37 cellular contexts compared by ENCODE assay signal in genomic region chr13:101939370-101939769, GRCh38.
"Had no signal": no experiment of that assay in that cellular context is flagged by ENCODE, and none has a peak within 500 bp of the region (broad histone marks: within the 10 kb centered on the region; RNA-seq: fewer than 3 reads in every experiment).

No MANE protein-coding gene starts in this region.

- H3K4me1 ChIP-seq: body of pancreas, breast epithelium had no signal

- H3K27ac ChIP-seq: adrenal gland, ascending aorta, body of pancreas, brain microvascular endothelial cell, breast epithelium, cardiac muscle cell had no signal

- H3K4me3 Mint-ChIP-seq: activated naive CD4-positive, alpha-beta T cell treated with anti-CD3 and anti-CD28 coated beads for 36 hours; activated naive CD4-positive, alpha-beta T cell treated with anti-CD3 and anti-CD28 coated beads, Interleukin-2, amount 10 ng/mL, durations not matched to agents 7 days and 5 days; activated naive CD4-positive, alpha-beta T cell treated with anti-CD3 and anti-CD28 coated beads, Interleukin-2, amount 50 U/mL, for 24 hours; activated naive CD8-positive, alpha-beta T cell; activated naive CD8-positive, alpha-beta T cell treated with anti-CD3 and anti-CD28 coated beads for 36 hours; activated naive CD8-positive, alpha-beta T cell treated with anti-CD3 and anti-CD28 coated beads, Interleukin-2, amount 10 ng/mL, durations not matched to agents 7 days and 5 days; activated naive CD8-positive, alpha-beta T cell treated with anti-CD3 and anti-CD28 coated beads, Interleukin-2, amount 50 U/mL, for 24 hours; activated T-cell treated with anti-CD3 and anti-CD28 coated beads, Interleukin-2, amount 50 U/mL, for 24 hours; activated T-cell treated with anti-CD3 and anti-CD28 coated beads, Interleukin-2, amount 50 U/mL, for 4 hours; activated T-cell treated with anti-CD3 and anti-CD28 coated beads, Interleukin-2, amount 50 U/mL, for 72 hours; activated T-helper 1 cell treated with anti-CD3 and anti-CD28 coated beads, Interleukin-12 subunit alpha, Interleukin-12 subunit beta, Interleukin-2, Interleukin-4 antibody, amounts not matched to agents 30 ng/mL and 10 ng/mL and 1 ng/mL, durations not matched to agents 14 hours and 24 hours and 36 hours; activated T-helper 17 cell treated with anti-CD3 and anti-CD28 coated beads, Interleukin-2, amount 50 U/mL, for 72 hours; brain; central memory CD8-positive, alpha-beta T cell had no signal

- H3K4me1 Mint-ChIP-seq: activated naive CD4-positive, alpha-beta T cell treated with anti-CD3 and anti-CD28 coated beads, Interleukin-2, amount 10 ng/mL, durations not matched to agents 7 days and 5 days; activated naive CD4-positive, alpha-beta T cell treated with anti-CD3 and anti-CD28 coated beads, Interleukin-2, amount 50 U/mL, for 24 hours; activated naive CD8-positive, alpha-beta T cell treated with anti-CD3 and anti-CD28 coated beads for 36 hours; activated naive CD8-positive, alpha-beta T cell treated with anti-CD3 and anti-CD28 coated beads, Interleukin-2, amount 10 ng/mL, durations not matched to agents 7 days and 5 days; activated naive CD8-positive, alpha-beta T cell treated with anti-CD3 and anti-CD28 coated beads, Interleukin-2, amount 50 U/mL, for 24 hours; activated T-helper 17 cell treated with anti-CD3 and anti-CD28 coated beads, Interleukin-2, amount 50 U/mL, for 72 hours; central memory CD8-positive, alpha-beta T cell had no signal

- ATAC-seq: activated naive CD4-positive, alpha-beta T cell treated with anti-CD3 and anti-CD28 coated beads, Interleukin-2, amount 50 U/mL, for 72 hours; activated naive CD8-positive, alpha-beta T cell treated with anti-CD3 and anti-CD28 coated beads, Interleukin-2, amount 50 U/mL, for 24 hours; activated T-cell treated with anti-CD3 and anti-CD28 coated beads, Interleukin-2, amount 50 U/mL, for 4 hours; activated T-cell treated with anti-CD3 and anti-CD28 coated beads, Interleukin-2, amount 50 U/mL, for 72 hours; activated T-helper 17 cell treated with anti-CD3 and anti-CD28 coated beads, Interleukin-2, amount 50 U/mL, for 72 hours; body of pancreas had no signal

- H3K9me3 ChIP-seq: adrenal gland, ascending aorta, body of pancreas, breast epithelium had no signal

- H3K27me3 ChIP-seq: adrenal gland, ascending aorta, body of pancreas, brain microvascular endothelial cell, breast epithelium, cardiac muscle cell had no signal

- H3K9me3 Mint-ChIP-seq: activated naive CD4-positive, alpha-beta T cell treated with anti-CD3 and anti-CD28 coated beads for 36 hours; activated naive CD4-positive, alpha-beta T cell treated with anti-CD3 and anti-CD28 coated beads, Interleukin-2, amount 10 ng/mL, durations not matched to agents 7 days and 5 days; activated naive CD4-positive, alpha-beta T cell treated with anti-CD3 and anti-CD28 coated beads, Interleukin-2, amount 50 U/mL, for 24 hours; activated naive CD4-positive, alpha-beta T cell treated with anti-CD3 and anti-CD28 coated beads, Interleukin-2, amount 50 U/mL, for 72 hours; activated naive CD8-positive, alpha-beta T cell treated with anti-CD3 and anti-CD28 coated beads for 36 hours; activated naive CD8-positive, alpha-beta T cell treated with anti-CD3 and anti-CD28 coated beads, Interleukin-2, amount 10 ng/mL, durations not matched to agents 7 days and 5 days; activated naive CD8-positive, alpha-beta T cell treated with anti-CD3 and anti-CD28 coated beads, Interleukin-2, amount 50 U/mL, for 24 hours; activated T-cell treated with anti-CD3 and anti-CD28 coated beads, Interleukin-2, amount 50 U/mL, for 24 hours; activated T-cell treated with anti-CD3 and anti-CD28 coated beads, Interleukin-2, amount 50 U/mL, for 4 hours; activated T-cell treated with anti-CD3 and anti-CD28 coated beads, Interleukin-2, amount 50 U/mL, for 72 hours; activated T-helper 1 cell treated with anti-CD3 and anti-CD28 coated beads, Interleukin-12 subunit alpha, Interleukin-12 subunit beta, Interleukin-2, Interleukin-4 antibody, amounts not matched to agents 30 ng/mL and 10 ng/mL and 1 ng/mL, durations not matched to agents 14 hours and 24 hours and 36 hours; activated T-helper 17 cell treated with anti-CD3 and anti-CD28 coated beads, Interleukin-2, amount 50 U/mL, for 72 hours; activated T-helper 2 cell treated with anti-CD3 and anti-CD28 coated beads, Interferon-gamma antibody, Interleukin-2, Interleukin-4, amounts not matched to agents 10 μg/mL and 5 μg/mL and 100 μg/mL, durations not matched to agents 14 hours and 24 hours and 36 hours; central memory CD8-positive, alpha-beta T cell had no signal

- H3K4me3 ChIP-seq: adrenal gland, ascending aorta, body of pancreas, breast epithelium, cardiac muscle cell had no signal

- H3K27me3 Mint-ChIP-seq: activated naive CD4-positive, alpha-beta T cell treated with anti-CD3 and anti-CD28 coated beads, Interleukin-2, amount 10 ng/mL, durations not matched to agents 7 days and 5 days; activated naive CD4-positive, alpha-beta T cell treated with anti-CD3 and anti-CD28 coated beads, Interleukin-2, amount 50 U/mL, for 24 hours; activated naive CD8-positive, alpha-beta T cell treated with anti-CD3 and anti-CD28 coated beads, Interleukin-2, amount 10 ng/mL, durations not matched to agents 7 days and 5 days; activated naive CD8-positive, alpha-beta T cell treated with anti-CD3 and anti-CD28 coated beads, Interleukin-2, amount 50 U/mL, for 24 hours; brain had no signal

- H3K27ac Mint-ChIP-seq: activated naive CD4-positive, alpha-beta T cell treated with anti-CD3 and anti-CD28 coated beads for 36 hours; activated naive CD4-positive, alpha-beta T cell treated with anti-CD3 and anti-CD28 coated beads, Interleukin-2, amount 10 ng/mL, durations not matched to agents 7 days and 5 days; activated naive CD4-positive, alpha-beta T cell treated with anti-CD3 and anti-CD28 coated beads, Interleukin-2, amount 50 U/mL, for 24 hours; activated naive CD4-positive, alpha-beta T cell treated with anti-CD3 and anti-CD28 coated beads, Interleukin-2, amount 50 U/mL, for 72 hours; activated naive CD8-positive, alpha-beta T cell; activated naive CD8-positive, alpha-beta T cell treated with anti-CD3 and anti-CD28 coated beads for 36 hours; activated naive CD8-positive, alpha-beta T cell treated with anti-CD3 and anti-CD28 coated beads, Interleukin-2, amount 10 ng/mL, durations not matched to agents 7 days and 5 days; activated naive CD8-positive, alpha-beta T cell treated with anti-CD3 and anti-CD28 coated beads, Interleukin-2, amount 50 U/mL, for 24 hours; activated T-cell treated with anti-CD3 and anti-CD28 coated beads, Interleukin-2, amount 50 U/mL, for 24 hours; activated T-cell treated with anti-CD3 and anti-CD28 coated beads, Interleukin-2, amount 50 U/mL, for 72 hours; activated T-helper 1 cell treated with anti-CD3 and anti-CD28 coated beads, Interleukin-12 subunit alpha, Interleukin-12 subunit beta, Interleukin-2, Interleukin-4 antibody, amounts not matched to agents 30 ng/mL and 10 ng/mL and 1 ng/mL, durations not matched to agents 14 hours and 24 hours and 36 hours; activated T-helper 17 cell treated with anti-CD3 and anti-CD28 coated beads, Interleukin-2, amount 50 U/mL, for 72 hours; activated T-helper 2 cell treated with anti-CD3 and anti-CD28 coated beads, Interferon-gamma antibody, Interleukin-2, Interleukin-4, amounts not matched to agents 10 μg/mL and 5 μg/mL and 100 μg/mL, durations not matched to agents 14 hours and 24 hours and 36 hours; brain had no signal

- H3K36me3 ChIP-seq: adrenal gland, ascending aorta, brain microvascular endothelial cell, breast epithelium, cardiac muscle cell had no signal

- H3K36me3 Mint-ChIP-seq: activated naive CD4-positive, alpha-beta T cell treated with anti-CD3 and anti-CD28 coated beads, Interleukin-2, amount 10 ng/mL, durations not matched to agents 7 days and 5 days; activated naive CD4-positive, alpha-beta T cell treated with anti-CD3 and anti-CD28 coated beads, Interleukin-2, amount 50 U/mL, for 24 hours; activated naive CD4-positive, alpha-beta T cell treated with anti-CD3 and anti-CD28 coated beads, Interleukin-2, amount 50 U/mL, for 72 hours; activated naive CD8-positive, alpha-beta T cell; activated naive CD8-positive, alpha-beta T cell treated with anti-CD3 and anti-CD28 coated beads for 36 hours; activated naive CD8-positive, alpha-beta T cell treated with anti-CD3 and anti-CD28 coated beads, Interleukin-2, amount 10 ng/mL, durations not matched to agents 7 days and 5 days; brain had no signal

- DNase-seq: activated effector memory CD4-positive, alpha-beta T cell treated with anti-CD3 and anti-CD28 coated beads, Interleukin-2, amount 50 U/mL, for 16 hours; activated effector memory CD4-positive, alpha-beta T cell treated with Interleukin-2 at 50 U/mL for 16 hours; activated gamma-delta T cell; activated gamma-delta T cell treated with Interleukin-2 at 50 U/mL for 16 hours; activated naive CD4-positive, alpha-beta T cell; activated naive CD4-positive, alpha-beta T cell treated with anti-CD3 and anti-CD28 coated beads for 36 hours; activated naive CD4-positive, alpha-beta T cell treated with anti-CD3 and anti-CD28 coated beads, Interleukin-2, amount 10 ng/mL, durations not matched to agents 7 days and 5 days; activated naive CD4-positive, alpha-beta T cell treated with anti-CD3 and anti-CD28 coated beads, Interleukin-2, amount 50 U/mL, for 16 hours; activated naive CD4-positive, alpha-beta T cell treated with Interleukin-2 at 50 U/mL for 16 hours; activated naive CD8-positive, alpha-beta T cell treated with anti-CD3 and anti-CD28 coated beads for 36 hours; activated naive CD8-positive, alpha-beta T cell treated with anti-CD3 and anti-CD28 coated beads, Interleukin-2, amount 10 ng/mL, durations not matched to agents 7 days and 5 days; activated naive CD8-positive, alpha-beta T cell treated with anti-CD3 and anti-CD28 coated beads, Interleukin-2, amount 50 U/mL, for 24 hours; activated T-cell treated with anti-CD3 and anti-CD28 coated beads, Interleukin-2, amount 50 U/mL, for 24 hours; activated T-cell treated with anti-CD3 and anti-CD28 coated beads, Interleukin-2, amount 50 U/mL, for 4 hours; activated T-cell treated with anti-CD3 and anti-CD28 coated beads, Interleukin-2, amount 50 U/mL, for 48 hours; activated T-cell treated with anti-CD3 and anti-CD28 coated beads, Interleukin-2, amount 50 U/mL, for 72 hours; adrenal gland; amniotic stem cell; amygdala; anterior cingulate cortex; aorta; body of pancreas; brain microvascular endothelial cell; caudate nucleus; central memory CD4-positive, alpha-beta T cell; cerebellar nuclear complex had no signal
